12 cellular contexts compared by ENCODE assay signal in genomic region chr1:94048413-94049164, GRCh38.
DNase-seq lines count a peak whose midpoint lies in the region; ATAC-seq, FAIRE-seq and TF ChIP-seq lines count a peak whose summit lies in the region.
"Had no signal": no experiment of that assay in that cellular context is flagged by ENCODE, and none has a peak within 500 bp of the region (broad histone marks: within the 10 kb centered on the region; RNA-seq: fewer than 3 reads in every experiment).

No MANE protein-coding gene starts in this region.

- H3K27ac Mint-ChIP-seq in WTC11 (peak overlapping the region; percentile 48; the same call in 1 of the 2 replicates), osteocyte (ENCODE audit: unreplicated experiment) (peak overlapping the region; percentile 97)

- ATAC-seq in WTC11 (peak; percentile 58), HG03439 (IDR thresholded peaks at IDR 0.05; ENCODE audit: unreplicated experiment) (no peak), GM19324 (IDR thresholded peaks at IDR 0.05; ENCODE audit: low FRiP score, unreplicated experiment) (no peak), HG03025 (IDR thresholded peaks at IDR 0.05; ENCODE audit: low FRiP score, unreplicated experiment) (no peak)

- H3K9me3 Mint-ChIP-seq in WTC11 = 0 out of 2 replicates have a peak, but pooled peaks cover 3% of the 10 kb centered on the region
- H3K9me3 Mint-ChIP-seq in osteocyte (ENCODE audit: unreplicated experiment) = peaks cover 10% of the 10 kb centered on the region

- H3K4me1 ChIP-seq in A673 (ENCODE audit: insufficient read depth, low read length, poor library complexity, severe bottlenecking) = peaks cover 17% of the 10 kb centered on the region

- H3K9me3 ChIP-seq in A673 (ENCODE audit: low read depth, low read length, poor library complexity, severe bottlenecking) = no peaks in the 10 kb centered on the region
- H3K9me3 ChIP-seq: neutrophil had no signal

- no peak for TF ChIP-seq POLR2A in GM12892 (IDR thresholded peaks at IDR 0.05; ENCODE audit: low read depth, low read length)

- CTCF ChIA-PET in A673 (lab: Charles Lee) = interaction anchor here (1.0 to 5.4 kb wide), 2 partner anchors 9 to 286 kb away, joined by 3 to 74 read pairs; no protein-coding TSS in a partner anchor
- CTCF ChIA-PET in WTC11 (lab: Charles Lee) = interaction anchor here (1.5 to 6.1 kb wide), 5 partner anchors 9 to 284 kb away, joined by 4 to 175 read pairs (median 8); no protein-coding TSS in a partner anchor

- BruUV-seq in A673 (replicated peaks; lab: Mats Ljungman, UMichigan) = no TSS peak

- no peak for FAIRE-seq in GM12892 (lab: Jason Lieb, UNC)

- TF ChIP-seq CTCF in A673 (conservative IDR thresholded peaks at IDR 0.05; ENCODE audit: low read depth, low read length) (no peak), WTC11 (IDR thresholded peaks at IDR 0.05) (no peak), osteocyte (IDR thresholded peaks at IDR 0.05) (no peak)

- H3K27me3 Mint-ChIP-seq in WTC11 (ENCODE audit: low read depth) (peaks cover 2% of the 10 kb centered on the region; the same call in 1 of the 2 replicates), osteocyte (ENCODE audit: unreplicated experiment) (no peaks in the 10 kb centered on the region)

- peak overlapping the region; percentile 84 for H3K27ac ChIP-seq in A673 (ENCODE audit: low read depth, low read length, poor library complexity, severe bottlenecking)
- H3K27ac ChIP-seq: neutrophil had no signal

- H3K4me3 ChIP-seq in A673 (ENCODE audit: low read depth, low read length, poor library complexity, severe bottlenecking) = no peak overlapping the region

- H3K36me3 Mint-ChIP-seq in WTC11 = no peaks in the 10 kb centered on the region
- H3K36me3 Mint-ChIP-seq in osteocyte (ENCODE audit: unreplicated experiment) = no peaks in the 10 kb centered on the region

- H3K4me1 Mint-ChIP-seq in WTC11 (peaks cover 50% of the 10 kb centered on the region), osteocyte (ENCODE audit: unreplicated experiment) (peaks cover 69% of the 10 kb centered on the region)

- peak; percentile 92 for DNase-seq in A673 (ENCODE audit: low spot score)
- DNase-seq in WTC11 (ENCODE audit: low spot score) = no peak
- DNase-seq in glomerular endothelial cell (ENCODE audit: extremely low read depth, low read depth, low spot score) = peak; percentile 97
- DNase-seq in osteocyte (ENCODE audit: extremely low spot score, unreplicated experiment) = no peak
- no peak for DNase-seq in GM12892 (ENCODE audit: insufficient read length)
- DNase-seq: activated CD4-positive, alpha-beta T cell treated with anti-CD3 and anti-CD28 coated beads, Interleukin-2, amount 50 U/mL, for 48 hours; hippocampal formation; SIG-M5 had no signal

- intact Hi-C loops in A673 (cut with micrococcal nuclease; ENCODE audit: unreplicated experiment) = loop anchor here (5.0 kb wide), 3 partner anchors 189 to 759 kb away; partner anchors contain the start of gene ARHGAP29

- H3K4me3 Mint-ChIP-seq in WTC11 (no peak overlapping the region), osteocyte (ENCODE audit: unreplicated experiment) (no peak overlapping the region)

- POLR2A ChIA-PET in A673 (lab: Charles Lee; ENCODE audit: low non-redundant PET) (interaction anchor here (0.6 kb wide), 1 partner anchor 1487 kb away, joined by 4 read pairs; no protein-coding TSS in a partner anchor), WTC11 (lab: Charles Lee) (interaction anchor here (0.5 to 1.2 kb wide), 2 partner anchors 184 to 189 kb away, joined by 3 to 4 read pairs; partner anchors contain the start of gene ARHGAP29)

- H3K36me3 ChIP-seq in A673 (ENCODE audit: insufficient read depth, low read length, poor library complexity, severe bottlenecking) = no peaks in the 10 kb centered on the region
- H3K36me3 ChIP-seq: neutrophil had no signal

- H3K27me3 ChIP-seq in A673 (replicated peaks; ENCODE audit: insufficient read depth, low read depth, low read length, poor library complexity) = no peaks in the 10 kb centered on the region

TF ChIP-seq in WTC11, 78 proteins besides CTCF, POLR2A, EP300 and RAD21:
- TF ChIP-seq E2F4 (CRISPR knock-in tag; IDR thresholded peaks at IDR 0.05; ENCODE audit: borderline replicate concordance, low read depth) (no peak), ZNF423 (CRISPR knock-in tag; IDR thresholded peaks at IDR 0.05) (no peak), SMAD4 (CRISPR knock-in tag; IDR thresholded peaks at IDR 0.05) (no peak), NFYB (CRISPR knock-in tag; conservative IDR thresholded peaks at IDR 0.05; ENCODE audit: low read depth) (0 out of 2 replicates have a peak, but pooled peaks have one; percentile 20), PRDM15 (CRISPR knock-in tag; IDR thresholded peaks at IDR 0.05) (no peak)

Comparison
In these comparisons a context has a peak if more than half of its experiments do, and no peak if none do; other contexts are left out.
1. DNase-seq: peak in A673 (single experiment) and glomerular endothelial cell (single experiment); none in WTC11 (single experiment), osteocyte (single experiment) and GM12892 (single experiment).